7 cellular contexts compared by ENCODE assay signal in genomic region chr1:211407749-211408148, GRCh38.
DNase-seq lines count a peak whose midpoint lies in the region; ATAC-seq and TF ChIP-seq lines count a peak whose summit lies in the region.
"Not testable (repeated sequence)": the region's sequence is repeated elsewhere in the genome, so short reads cannot be mapped to it uniquely, and the experiment has no call there.

No MANE protein-coding gene starts in this region.

- peaks cover 34% of the 10 kb centered on the region for H3K36me3 Mint-ChIP-seq in CD8-positive, alpha-beta T cell
- H3K36me3 Mint-ChIP-seq in T-helper 2 cell treated with Interferon-gamma antibody and Interleukin-4, amounts not matched to agents 5 μg/mL and 100 μg/mL, for 36 hours (ENCODE audit: low read depth), result peaks cover 41% of the 10 kb centered on the region
- peaks cover 24% of the 10 kb centered on the region for H3K36me3 Mint-ChIP-seq in activated CD8-positive, alpha-beta memory T cell treated with anti-CD3 and anti-CD28 coated beads, Interleukin-2, amount 10 ng/mL, durations not matched to agents 7 days and 5 days

- not testable (repeated sequence) for H3K4me3 ChIP-seq in CD8-positive, alpha-beta T cell (ENCODE audit: low read depth, low read length); lower lobe of right lung

- H3K36me3 ChIP-seq in CD8-positive, alpha-beta T cell (ENCODE audit: insufficient read depth, low read length); lower lobe of right lung: not testable (repeated sequence)

- H3K27me3 Mint-ChIP-seq in CD8-positive, alpha-beta T cell (ENCODE audit: low read depth); T-helper 2 cell treated with Interferon-gamma antibody and Interleukin-4, amounts not matched to agents 5 μg/mL and 100 μg/mL, for 36 hours (ENCODE audit: low read depth); activated CD8-positive, alpha-beta memory T cell treated with anti-CD3 and anti-CD28 coated beads, Interleukin-2, amount 10 ng/mL, durations not matched to agents 7 days and 5 days: not testable (repeated sequence)

- H3K27me3 ChIP-seq in CD8-positive, alpha-beta T cell (ENCODE audit: insufficient read depth, low read length); lower lobe of right lung (ENCODE audit: low read depth): not testable (repeated sequence)

- intact Hi-C loops in CD8-positive, alpha-beta T cell (cut with DNase I, micrococcal nuclease); lower lobe of right lung (cut with DNase I): not testable (repeated sequence)

- H3K4me1 Mint-ChIP-seq in CD8-positive, alpha-beta T cell (ENCODE audit: low read depth), result peaks cover 17% of the 10 kb centered on the region
- not testable (repeated sequence) for H3K4me1 Mint-ChIP-seq in T-helper 2 cell treated with Interferon-gamma antibody and Interleukin-4, amounts not matched to agents 5 μg/mL and 100 μg/mL, for 36 hours (ENCODE audit: low read depth); activated CD8-positive, alpha-beta memory T cell treated with anti-CD3 and anti-CD28 coated beads, Interleukin-2, amount 10 ng/mL, durations not matched to agents 7 days and 5 days

- TF ChIP-seq CTCF in CD8-positive, alpha-beta T cell (IDR thresholded peaks at IDR 0.05); lower lobe of right lung (IDR thresholded peaks at IDR 0.05): not testable (repeated sequence)

- not testable (repeated sequence) for ATAC-seq in CD8-positive, alpha-beta T cell; activated CD8-positive, alpha-beta memory T cell treated with anti-CD3 and anti-CD28 coated beads, Interleukin-2, amount 10 ng/mL, durations not matched to agents 7 days and 5 days; lower lobe of right lung

- CTCF ChIA-PET in CD8-positive, alpha-beta T cell (lab: Charles Lee), result not testable (repeated sequence)
- CTCF ChIA-PET in activated CD8-positive, alpha-beta memory T cell treated with anti-CD3 and anti-CD28 coated beads, Interleukin-2, amount 10 ng/mL, durations not matched to agents 7 days and 5 days (lab: Charles Lee), result interaction anchor here (0.8 kb wide), 1 partner anchor 18 kb away, joined by 3 read pairs; no protein-coding TSS in a partner anchor

- peak in 4 of 7 experiments; percentile 3 to 54 (median 32) for DNase-seq in CD8-positive, alpha-beta T cell
- DNase-seq in LoVo (ENCODE audit: low spot score), result peak; percentile 49
- DNase-seq in T-helper 2 cell treated with Interferon-gamma antibody and Interleukin-4, amounts not matched to agents 5 μg/mL and 100 μg/mL, for 36 hours (ENCODE audit: low spot score), result not testable (repeated sequence)
- DNase-seq in activated CD8-positive, alpha-beta memory T cell treated with anti-CD3 and anti-CD28 coated beads, Interleukin-2, amount 10 ng/mL, durations not matched to agents 7 days and 5 days, result peak; percentile 61
- peak; percentile 12 for DNase-seq in central memory CD4-positive, alpha-beta T cell
- peak; percentile 67 for DNase-seq in lower lobe of right lung
- DNase-seq in ureter (ENCODE audit: low spot score), result peak; percentile 45

- peaks cover 12% of the 10 kb centered on the region for H3K9me3 Mint-ChIP-seq in CD8-positive, alpha-beta T cell
- peaks cover 35% of the 10 kb centered on the region for H3K9me3 Mint-ChIP-seq in T-helper 2 cell treated with Interferon-gamma antibody and Interleukin-4, amounts not matched to agents 5 μg/mL and 100 μg/mL, for 36 hours
- H3K9me3 Mint-ChIP-seq in activated CD8-positive, alpha-beta memory T cell treated with anti-CD3 and anti-CD28 coated beads, Interleukin-2, amount 10 ng/mL, durations not matched to agents 7 days and 5 days (ENCODE audit: low read depth), result not testable (repeated sequence)

- peak overlapping the region; percentile 45 for H3K27ac Mint-ChIP-seq in CD8-positive, alpha-beta T cell
- peak overlapping the region; percentile 49 for H3K27ac Mint-ChIP-seq in T-helper 2 cell treated with Interferon-gamma antibody and Interleukin-4, amounts not matched to agents 5 μg/mL and 100 μg/mL, for 36 hours
- not testable (repeated sequence) for H3K27ac Mint-ChIP-seq in activated CD8-positive, alpha-beta memory T cell treated with anti-CD3 and anti-CD28 coated beads, Interleukin-2, amount 10 ng/mL, durations not matched to agents 7 days and 5 days

- H3K4me1 ChIP-seq in CD8-positive, alpha-beta T cell (ENCODE audit: insufficient read depth, low read length); lower lobe of right lung: not testable (repeated sequence)

- not testable (repeated sequence) for H3K4me3 Mint-ChIP-seq in CD8-positive, alpha-beta T cell; T-helper 2 cell treated with Interferon-gamma antibody and Interleukin-4, amounts not matched to agents 5 μg/mL and 100 μg/mL, for 36 hours; activated CD8-positive, alpha-beta memory T cell treated with anti-CD3 and anti-CD28 coated beads, Interleukin-2, amount 10 ng/mL, durations not matched to agents 7 days and 5 days

- not testable (repeated sequence) for H3K9me3 ChIP-seq in CD8-positive, alpha-beta T cell (ENCODE audit: low read length); lower lobe of right lung

- not testable (repeated sequence) for H3K27ac ChIP-seq in CD8-positive, alpha-beta T cell (ENCODE audit: low read depth, low read length); lower lobe of right lung

- POLR2A ChIA-PET in CD8-positive, alpha-beta T cell (lab: Charles Lee), result not testable (repeated sequence)
